ENCODE assay signal across 21 cellular contexts in the genomic region with DNA sequence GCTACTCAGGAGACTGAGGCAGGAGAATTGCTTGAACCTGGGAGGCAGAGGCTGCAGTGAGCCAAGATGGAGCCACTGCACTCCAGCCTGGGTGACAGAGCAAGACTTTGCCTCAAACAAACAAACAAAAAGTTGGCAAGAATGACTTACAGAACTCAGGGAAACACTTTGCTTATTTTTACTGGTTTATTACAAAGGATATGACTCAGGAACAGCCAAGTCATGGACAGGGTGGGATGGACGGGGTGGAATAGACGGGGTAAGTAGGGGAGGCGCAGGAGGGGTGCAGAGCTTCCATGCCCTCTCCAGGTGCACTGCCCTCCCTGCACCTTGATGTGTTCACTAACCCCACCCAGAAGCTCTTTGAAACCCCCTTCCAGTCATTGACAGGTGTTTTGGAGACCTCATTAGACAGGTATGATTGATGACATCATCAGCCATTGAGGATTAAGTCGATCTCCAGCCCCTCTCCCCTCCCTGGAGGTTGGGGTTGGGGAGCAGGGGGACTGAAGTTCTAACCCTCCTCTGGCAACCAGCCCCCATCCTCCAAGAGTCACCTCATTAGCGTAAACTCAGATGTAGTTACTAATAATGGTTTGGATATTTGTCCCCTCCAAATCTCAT. TPM values are rescaled to one million over a fixed set of nuclear protein-coding genes. Genes with fewer than 3 reads are reported as not detected.
DNase-seq lines count a peak whose midpoint lies in the region; ATAC-seq, FAIRE-seq and TF ChIP-seq lines count a peak whose summit lies in the region.
"Had no signal": no experiment of that assay in that cellular context is flagged by ENCODE, and none has a peak within 500 bp of the region (broad histone marks: within the 10 kb centered on the region; RNA-seq: fewer than 3 reads in every experiment).

No MANE protein-coding gene starts in this region.

- H4K20me1 ChIP-seq in endothelial cell of umbilical vein (replicated peaks; ENCODE audit: control insufficient read depth, extremely low read depth, insufficient read depth, low read length), result no peaks in the 10 kb centered on the region

- CTCF ChIA-PET in endothelial cell of umbilical vein (lab: Charles Lee), result no interaction called here

- BruUV-seq in endothelial cell of umbilical vein (replicated peaks; lab: Mats Ljungman, UMichigan), result no TSS peak

- POLR2A ChIA-PET in endothelial cell of umbilical vein (lab: Charles Lee), result no interaction called here

- dilution Hi-C loops in endothelial cell of umbilical vein (cut with MboI; ENCODE audit: extremely low pct_ligation_motif_present, low sequenced_read_pairs), result no loop called here

- no peak overlapping the region for H3K9ac ChIP-seq in endothelial cell of umbilical vein (replicated peaks; ENCODE audit: extremely low read depth, insufficient read depth, low read length)

- H3K9me3 ChIP-seq in MG63, result peaks cover 3% of the 10 kb centered on the region; the same call in 1 of the 2 replicates
- H3K9me3 ChIP-seq in endothelial cell of umbilical vein (replicated peaks; ENCODE audit: control insufficient read depth, insufficient read depth, low read length), result no peaks in the 10 kb centered on the region

- no peaks in the 10 kb centered on the region for H3K27me3 ChIP-seq in MG63
- peaks cover 0 to 2% of the 10 kb centered on the region in 2 experiments for H3K27me3 ChIP-seq in endothelial cell of umbilical vein (ENCODE audit: control insufficient read depth in 2 of 2, insufficient read depth in 2 of 2, low read length in 2 of 2)

- H3K36me3 ChIP-seq in MG63 (no peaks in the 10 kb centered on the region), endothelial cell of umbilical vein (ENCODE audit: control insufficient read depth in 2 of 2, extremely low read depth in 1 of 2, insufficient read depth in 2 of 2, low read length in 2 of 2) (no peaks in the 10 kb centered on the region)
- H3K36me3 ChIP-seq: HAP-1 had no signal

- H2AFZ ChIP-seq in endothelial cell of umbilical vein (ENCODE audit: low read depth, low read length), result no peak overlapping the region

- TF ChIP-seq POLR2A in endothelial cell of umbilical vein (IDR thresholded peaks at IDR 0.05; ENCODE audit: low read depth, low read length), result no peak

- FAIRE-seq in endothelial cell of umbilical vein (lab: Jason Lieb, UNC), result no peak
- FAIRE-seq: GM12878, GM19239, H54 had no signal

- DNase-seq in A172 (ENCODE audit: low spot score), result peak; percentile 8
- DNase-seq in ELR (ENCODE audit: low read depth), result peak; percentile 57
- peak; percentile 31 for DNase-seq in MG63
- DNase-seq in endothelial cell of umbilical vein (ENCODE audit: low read depth, low spot score), result peak; percentile 31
- DNase-seq in activated gamma-delta T cell (lab: John Stamatoyannopoulos, UW), result no peak
- DNase-seq: 8988T; C1 segment of cervical spinal cord; Calu3; CD4-positive, alpha-beta memory T cell; COR-L47; DMS53; DMS79 treated with DMSO at 0.1 percent for 48 hours; GDM1; GOT3; HFFc6 had no signal

- H3K27ac ChIP-seq in endothelial cell of umbilical vein (ENCODE audit: insufficient read depth, low read depth, low read length), result no peak overlapping the region

- TF ChIP-seq CTCF in endothelial cell of umbilical vein (IDR thresholded peaks at IDR 0.05; ENCODE audit: extremely low read depth in 1 of 2, insufficient read depth in 1 of 2, low read depth in 1 of 2, low read length in 2 of 2), result no peak

- H3K9me1 ChIP-seq in endothelial cell of umbilical vein (replicated peaks; ENCODE audit: control insufficient read depth, extremely low read depth, insufficient read depth, low read length), result no peaks in the 10 kb centered on the region

- H3K79me2 ChIP-seq in endothelial cell of umbilical vein (ENCODE audit: control insufficient read depth, insufficient read depth, low read length), result no peaks in the 10 kb centered on the region

- intact Hi-C loops in endothelial cell of umbilical vein (cut with micrococcal nuclease), result no loop called here

- ATAC-seq in HG03432 (IDR thresholded peaks at IDR 0.05; ENCODE audit: unreplicated experiment), result no peak
- no peak for ATAC-seq in GM19397 (IDR thresholded peaks at IDR 0.05; ENCODE audit: unreplicated experiment)
- ATAC-seq: GM12878 had no signal

- no peak overlapping the region for H3K4me2 ChIP-seq in endothelial cell of umbilical vein (ENCODE audit: insufficient read depth, low read length)

- peaks cover 11% of the 10 kb centered on the region for H3K4me1 ChIP-seq in endothelial cell of umbilical vein (ENCODE audit: control insufficient read depth, extremely low read depth, insufficient read depth, low read length)
- H3K4me1 ChIP-seq: HAP-1 had no signal

- no peak overlapping the region for H3K4me3 ChIP-seq in MG63
- H3K4me3 ChIP-seq in endothelial cell of umbilical vein (replicated peaks in 1 of 3; ENCODE audit: insufficient read depth in 1 of 3, low read depth in 1 of 3, low read length in 3 of 3), result no peak overlapping the region
- H3K4me3 ChIP-seq: GM12878, HAP-1 had no signal

TF ChIP-seq in endothelial cell of umbilical vein, 7 proteins besides CTCF, POLR2A, EP300 and RAD21:
- TF ChIP-seq POLR2AphosphoS5 (IDR thresholded peaks at IDR 0.05; ENCODE audit: insufficient read depth, low read depth, low read length), result no peak
- TF ChIP-seq EZH2 (IDR thresholded peaks at IDR 0.05; ENCODE audit: borderline replicate concordance, low read depth, low read length, severe bottlenecking), result no peak
- TF ChIP-seq FOS (IDR thresholded peaks at IDR 0.05; ENCODE audit: borderline replicate concordance, insufficient read depth, low read length), result peak; percentile 15
TF ChIP-seq in endothelial cell of umbilical vein: peak in this region for 1.

RNA-seq across cellular contexts. Expression of a gene that starts 41.3 kb away (rescaled TPM):
- total RNA-seq in A172 (2014; rRNA removed; shearing (Covaris generic)), result 7.1 and 8.4 TPM in 2 replicates
- total RNA-seq in MG63 (2014; rRNA removed; shearing (Covaris generic); ENCODE audit: low replicate concordance), result 2.6 and 3.0 TPM in 2 replicates
- total RNA-seq in endothelial cell of umbilical vein, result 30.9 and 34.0 TPM in 2 replicates
- 9.5 and 10.1 TPM in 2 replicates for polyA plus RNA-seq in endothelial cell of umbilical vein
- polyA plus RNA-seq in endothelial cell of umbilical vein (2011; cell fraction: cytosol; rRNA removed), result 7.6 and 7.7 TPM in 2 replicates
- 32.1 and 36.2 TPM in 2 replicates for polyA plus RNA-seq in endothelial cell of umbilical vein (2011; cell fraction: nucleus; rRNA removed)
- polyA plus RNA-seq in endothelial cell of umbilical vein (2012), result 13.0 and 16.4 TPM in 2 replicates
- 14.7 and 15.3 TPM in 2 replicates for polyA minus RNA-seq in endothelial cell of umbilical vein
- 19.4 TPM for polyA minus RNA-seq in endothelial cell of umbilical vein (2011; cell fraction: cytosol; rRNA and poly(A)+ RNA removed)
- polyA minus RNA-seq in endothelial cell of umbilical vein (2011; cell fraction: nucleus; rRNA and poly(A)+ RNA removed), result 23.9 and 24.1 TPM in 2 replicates
